Comparison of ENCODE assay signal across 9 cellular contexts in genomic region chr21:42892582-42892930, GRCh38. TPM values are rescaled to one million over a fixed set of nuclear protein-coding genes. Genes with fewer than 3 reads are reported as not detected.
DNase-seq lines count a peak whose midpoint lies in the region; ATAC-seq and TF ChIP-seq lines count a peak whose summit lies in the region.
"Had no signal": no experiment of that assay in that cellular context is flagged by ENCODE, and none has a peak within 500 bp of the region (broad histone marks: within the 10 kb centered on the region; RNA-seq: fewer than 3 reads in every experiment).

No MANE protein-coding gene starts in this region.

- no peaks in the 10 kb centered on the region for H3K9me3 ChIP-seq in CD4-positive, alpha-beta T cell (ENCODE audit: control insufficient read depth, low read length)
- no peaks in the 10 kb centered on the region for H3K9me3 ChIP-seq in thoracic aorta

- peak overlapping the region; percentile 91 for H3K4me3 ChIP-seq in thoracic aorta

- peaks cover 15% of the 10 kb centered on the region for H3K4me1 Mint-ChIP-seq in CD4-positive, alpha-beta T cell (ENCODE audit: low read depth)

- peak overlapping the region; percentile 76 for H3K27ac ChIP-seq in CD4-positive, alpha-beta T cell (ENCODE audit: low read depth, low read length)
- peak overlapping the region; percentile 89 for H3K27ac ChIP-seq in angular gyrus (ENCODE audit: low read depth, low read length)
- H3K27ac ChIP-seq in thoracic aorta: peak overlapping the region; percentile 88 to 93

- no peaks in the 10 kb centered on the region for H3K27me3 Mint-ChIP-seq in CD4-positive, alpha-beta T cell

- no peaks in the 10 kb centered on the region for H3K27me3 ChIP-seq in CD4-positive, alpha-beta T cell (ENCODE audit: control insufficient read depth, insufficient read depth, low read length)
- no peaks in the 10 kb centered on the region for H3K27me3 ChIP-seq in thoracic aorta (replicated peaks; ENCODE audit: insufficient read depth)

- no peaks in the 10 kb centered on the region for H3K9me3 Mint-ChIP-seq in CD4-positive, alpha-beta T cell

- no peak for TF ChIP-seq CTCF in CD4-positive, alpha-beta T cell (IDR thresholded peaks at IDR 0.05)
- no peak for TF ChIP-seq CTCF in thoracic aorta (IDR thresholded peaks at IDR 0.05)

- no peak for ATAC-seq in CD4-positive, alpha-beta T cell (ENCODE audit: poor library complexity)
- ATAC-seq in HG02943 (IDR thresholded peaks at IDR 0.05; ENCODE audit: low read depth, unreplicated experiment) (peak; percentile 22), left lobe of liver (peak; percentile 46), thoracic aorta (ENCODE audit: insufficient number of reproducible peaks, low FRiP score, low read depth) (peak; percentile 3)

- H3K27ac Mint-ChIP-seq in CD4-positive, alpha-beta T cell: peak overlapping the region; percentile 97

- POLR2A ChIA-PET in CD4-positive, alpha-beta T cell (lab: Charles Lee): interaction anchor here (0.7 to 2.4 kb wide), 15 partner anchors 8 to 883 kb away, joined by 3 to 39 read pairs (median 5); partner anchors contain the start of genes HSF2BP, PKNOX1, RRP1B and WDR4

- peaks cover 8% of the 10 kb centered on the region for H3K36me3 ChIP-seq in thoracic aorta

- H3K4me3 Mint-ChIP-seq in CD4-positive, alpha-beta T cell: peak overlapping the region; percentile 91

- intact Hi-C loops in CD4-positive, alpha-beta T cell (cut with DNase I, micrococcal nuclease): loop anchor here (5.0 kb wide), 4 partner anchors 80 to 1120 kb away; partner anchors contain the start of genes PKNOX1 (in 1 of the 2), RSPH1 (in 1 of the 2) and TRAPPC10 (in 1 of the 2)

- H3K36me3 Mint-ChIP-seq in CD4-positive, alpha-beta T cell (ENCODE audit: low read depth): peaks cover 20% of the 10 kb centered on the region

- peaks cover 6 to 10% of the 10 kb centered on the region in 2 donors for H3K4me1 ChIP-seq in thoracic aorta (ENCODE audit: control insufficient read depth in 1 of 2, low read depth in 2 of 2)

- no peak for DNase-seq in CD4-positive, alpha-beta T cell
- no peak for DNase-seq in left lobe of liver (ENCODE audit: low spot score)
- DNase-seq in thoracic aorta (ENCODE audit: low spot score): no peak
- DNase-seq in NCI-H524 treated with DMSO at 0.1 percent for 48 hours (lab: John Stamatoyannopoulos, UW): no peak
- DNase-seq in KG1 (lab: John Stamatoyannopoulos, UW): no peak
- no peak for DNase-seq in GF-D8 (lab: John Stamatoyannopoulos, UW)

- CTCF ChIA-PET in CD4-positive, alpha-beta T cell (lab: Charles Lee): interaction anchor here (1.5 kb wide), 1 partner anchor 14 kb away, joined by 8 read pairs; the partner anchor contains the start of gene WDR4

RNA-seq across cellular contexts. Expression of gene NDUFV3, which starts 0.6 kb away (rescaled TPM):
- total RNA-seq in CD4-positive, alpha-beta T cell: 10 to 100 TPM; 15.3 to 15.8 TPM
- total RNA-seq in left lobe of liver: 22.8 TPM
- total RNA-seq in thoracic aorta: 10 to 100 TPM; 42.8 to 65.8 TPM

RNA-seq across cellular contexts. Expression of gene WDR4, which starts 13.2 kb away (rescaled TPM):
- 10 to 100 TPM; 11.3 to 12.9 TPM for total RNA-seq in CD4-positive, alpha-beta T cell
- total RNA-seq in left lobe of liver (8.2 TPM), thoracic aorta (10 to 100 TPM; 10.3 to 18.5 TPM)

RNA-seq across cellular contexts. Expression of gene ERVH48-1, which starts 32.9 kb away (rescaled TPM):
- total RNA-seq in CD4-positive, alpha-beta T cell: 1 to 10 TPM; 1.1 to 1.4 TPM
- total RNA-seq in left lobe of liver (not detected), thoracic aorta (not detected)
- total RNA-seq: HT1080 had no signal
